In genomic region chr10:12056758-12057157, GRCh38 we compare ENCODE assay signal across 23 cellular contexts. TPM values are rescaled to one million over a fixed set of nuclear protein-coding genes. Genes with fewer than 3 reads are reported as not detected.
DNase-seq lines count a peak whose midpoint lies in the region; ATAC-seq, FAIRE-seq and TF ChIP-seq lines count a peak whose summit lies in the region.
"Had no signal": no experiment of that assay in that cellular context is flagged by ENCODE, and none has a peak within 500 bp of the region (broad histone marks: within the 10 kb centered on the region; RNA-seq: fewer than 3 reads in every experiment).

No MANE protein-coding gene starts in this region.

- H4K20me1 ChIP-seq in K562 (replicated peaks; ENCODE audit: control insufficient read depth, insufficient read depth, low read length) (no peaks in the 10 kb centered on the region), osteoblast (ENCODE audit: insufficient read depth, low read length) (no peaks in the 10 kb centered on the region)
- H4K20me1 ChIP-seq: BLaER1 treated with 17β-estradiol and CSF1 and Interleukin-3, amounts not matched to agents 10 nM and 100 nM had no signal

- H2AFZ ChIP-seq in K562 (ENCODE audit: low read depth, low read length): peak overlapping the region; percentile 89
- H2AFZ ChIP-seq in osteoblast (ENCODE audit: low read length): peak overlapping the region; percentile 31

- H3K27me3 ChIP-seq in K562 (ENCODE audit: control insufficient read depth in 2 of 2, insufficient read depth in 2 of 2, low read length in 2 of 2) (no peaks in the 10 kb centered on the region), osteoblast (ENCODE audit: insufficient read depth, low read length) (no peaks in the 10 kb centered on the region), A673 (replicated peaks; ENCODE audit: insufficient read depth, low read depth, low read length, poor library complexity) (no peaks in the 10 kb centered on the region), Peyer's patch (no peaks in the 10 kb centered on the region)
- H3K27me3 ChIP-seq: BLaER1 treated with 17β-estradiol and CSF1 and Interleukin-3, amounts not matched to agents 10 nM and 100 nM; SJSA1 had no signal

- H3K27ac ChIP-seq in K562 (ENCODE audit: extremely low read depth, low read depth, low read length): peak overlapping the region; percentile 50; the same call in 1 of the 3 replicates
- H3K27ac ChIP-seq in osteoblast (ENCODE audit: low read depth, low read length): no peak overlapping the region
- no peak overlapping the region for H3K27ac ChIP-seq in A673 (ENCODE audit: low read depth, low read length, poor library complexity, severe bottlenecking)
- H3K27ac ChIP-seq in Peyer's patch: no peak overlapping the region
- H3K27ac ChIP-seq: 22Rv1; BLaER1 treated with 17β-estradiol and CSF1 and Interleukin-3, amounts not matched to agents 10 nM and 100 nM; SJSA1 had no signal

- POLR2A ChIA-PET in K562 (lab: Yijun Ruan, JAX): no interaction called here
- POLR2A ChIA-PET in A673 (lab: Charles Lee; ENCODE audit: low non-redundant PET): no interaction called here

- TF ChIP-seq CTCF in K562 (IDR thresholded peaks at IDR 0.05 in 2 of 3, conservative IDR thresholded peaks at IDR 0.05 in 1 of 3; ENCODE audit: insufficient read depth in 2 of 3, low read depth in 1 of 3, low read length in 3 of 3): no peak
- no peak for TF ChIP-seq CTCF in osteoblast (IDR thresholded peaks at IDR 0.05; ENCODE audit: extremely low read depth, low read depth, low read length)
- no peak for TF ChIP-seq CTCF in A673 (conservative IDR thresholded peaks at IDR 0.05; ENCODE audit: low read depth, low read length)
- no peak for TF ChIP-seq CTCF in Peyer's patch (IDR thresholded peaks at IDR 0.05)

- peak overlapping the region in 1 of 2 experiments; percentile 68; a peak in 1 of 4 replicates for H3K9ac ChIP-seq in K562 (ENCODE audit: insufficient read depth in 1 of 2, low read depth in 2 of 2, low read length in 2 of 2)
- H3K9ac ChIP-seq: BLaER1 treated with 17β-estradiol and CSF1 and Interleukin-3, amounts not matched to agents 10 nM and 100 nM had no signal

- no peaks in the 10 kb centered on the region for H3K79me2 ChIP-seq in K562 (ENCODE audit: control insufficient read depth, insufficient read depth, low read length)
- H3K79me2 ChIP-seq in osteoblast (ENCODE audit: insufficient read depth, low read length): no peaks in the 10 kb centered on the region

- H3K36me3 ChIP-seq in K562 (ENCODE audit: control insufficient read depth, insufficient read depth, low read length) (no peaks in the 10 kb centered on the region), osteoblast (ENCODE audit: insufficient read depth, low read length) (no peaks in the 10 kb centered on the region), A673 (ENCODE audit: insufficient read depth, low read length, poor library complexity, severe bottlenecking) (no peaks in the 10 kb centered on the region), Peyer's patch (no peaks in the 10 kb centered on the region)
- H3K36me3 ChIP-seq: BLaER1 treated with 17β-estradiol and CSF1 and Interleukin-3, amounts not matched to agents 10 nM and 100 nM; SJSA1 had no signal

- TF ChIP-seq RAD21 in K562 (CRISPR knock-in tag; conservative IDR thresholded peaks at IDR 0.05 in 1 of 2, IDR thresholded peaks at IDR 0.05 in 1 of 2): no peak

- no peaks in the 10 kb centered on the region for H3K9me1 ChIP-seq in K562 (ENCODE audit: control insufficient read depth, insufficient read depth, low read length)

- no peak for FAIRE-seq in K562 (lab: Jason Lieb, UNC)
- FAIRE-seq: H54, RCC 7860 had no signal

- intact Hi-C loops in K562 (cut with micrococcal nuclease) (no loop called here), A673 (cut with micrococcal nuclease; ENCODE audit: unreplicated experiment) (no loop called here)

- CTCF ChIA-PET in K562 (lab: Yijun Ruan, JAX; ENCODE audit: low intra/inter-chr PET ratio): interaction anchor here (0.6 kb wide), 1 partner anchor 91 kb away, joined by 3 read pairs; no protein-coding TSS in a partner anchor
- CTCF ChIA-PET in A673 (lab: Charles Lee): interaction anchor here (0.6 kb wide), 1 partner anchor 12 kb away, joined by 3 read pairs; no protein-coding TSS in a partner anchor

- TF ChIP-seq EP300 in K562 (IDR thresholded peaks at IDR 0.05; ENCODE audit: low read length): no peak

- 69% methylated on average over 4 of the region's 5 CpGs for WGBS in K562 (ENCODE audit: insufficient coverage, low coverage, missing lambda C conversion rate)

- H3K9me3 ChIP-seq in K562 (replicated peaks; ENCODE audit: control insufficient read depth, insufficient read depth, low read depth, low read length): no peaks in the 10 kb centered on the region
- H3K9me3 ChIP-seq in osteoblast (ENCODE audit: low read depth, low read length): no peaks in the 10 kb centered on the region
- H3K9me3 ChIP-seq in A673 (ENCODE audit: low read depth, low read length, poor library complexity, severe bottlenecking): no peaks in the 10 kb centered on the region
- no peaks in the 10 kb centered on the region for H3K9me3 ChIP-seq in Peyer's patch
- H3K9me3 ChIP-seq: BLaER1 treated with 17β-estradiol and CSF1 and Interleukin-3, amounts not matched to agents 10 nM and 100 nM; SJSA1 had no signal

- DNase-seq in DMS 273 (lab: John Stamatoyannopoulos, UW; ENCODE audit: unreplicated experiment) (peak; percentile 14), DMS 273 treated with DMSO at 0.1 percent for 48 hours (lab: John Stamatoyannopoulos, UW) (no peak), K562 (ENCODE audit: extremely low read depth in 1 of 4, low spot score in 3 of 4) (peak in 1 of 4 experiments; percentile 19), osteoblast (ENCODE audit: insufficient read length, low spot score, missing footprints) (no peak), A673 (ENCODE audit: low spot score) (no peak), Peyer's patch (no peak), activated gamma-delta T cell treated with Interleukin-2 at 50 U/mL for 16 hours (no peak), NCI-H1105 (lab: John Stamatoyannopoulos, UW) (no peak)
- DNase-seq: CD4-positive, alpha-beta memory T cell; DMS53; GDM1; KBM-7; NCI-H1092 treated with DMSO at 0.1 percent for 48 hours; NCI-H2029 treated with DMSO at 0.1 percent for 48 hours; NCI-H2171; NCI-H345; NCI-H526 had no signal

- TF ChIP-seq POLR2A in K562 (conservative IDR thresholded peaks at IDR 0.05) (no peak), Peyer's patch (IDR thresholded peaks at IDR 0.05) (no peak)

- H3K4me1 ChIP-seq in K562 (replicated peaks in 1 of 2; ENCODE audit: control insufficient read depth in 2 of 2, insufficient read depth in 2 of 2, low read length in 2 of 2) (peaks cover 14 to 18% of the 10 kb centered on the region in 2 experiments; a peak in 4 of 5 replicates), osteoblast (ENCODE audit: insufficient read depth, low read length) (peaks cover 15% of the 10 kb centered on the region), A673 (ENCODE audit: insufficient read depth, low read length, poor library complexity, severe bottlenecking) (peaks cover 3% of the 10 kb centered on the region), Peyer's patch (no peaks in the 10 kb centered on the region)
- H3K4me1 ChIP-seq: SJSA1 had no signal

- BruUV-seq in K562 (replicated peaks; lab: Mats Ljungman, UMichigan) (no TSS peak), A673 (replicated peaks; lab: Mats Ljungman, UMichigan) (no TSS peak)

- no peak overlapping the region for H3K4me3 ChIP-seq in K562
- no peak overlapping the region for H3K4me3 ChIP-seq in osteoblast (ENCODE audit: insufficient read depth, low read length)
- no peak overlapping the region for H3K4me3 ChIP-seq in A673 (ENCODE audit: low read depth, low read length, poor library complexity, severe bottlenecking)
- H3K4me3 ChIP-seq in Peyer's patch: no peak overlapping the region
- H3K4me3 ChIP-seq: BLaER1 treated with 17β-estradiol and CSF1 and Interleukin-3, amounts not matched to agents 10 nM and 100 nM; SJSA1 had no signal

- H3K4me2 ChIP-seq in K562 (ENCODE audit: insufficient read depth, low read length) (no peak overlapping the region; the same call in 1 of the 2 replicates), osteoblast (ENCODE audit: insufficient read depth, low read length) (no peak overlapping the region)
- H3K4me2 ChIP-seq: BLaER1 treated with 17β-estradiol and CSF1 and Interleukin-3, amounts not matched to agents 10 nM and 100 nM had no signal

- in situ Hi-C loops in K562 (cut with MboI): no loop called here

- no peak for ATAC-seq in K562
- ATAC-seq: Right ventricle myocardium inferior had no signal

RNA-seq across cellular contexts. Expression of gene DHTKD1, which starts 12.0 kb away (rescaled TPM):
- 53.9 and 59.3 TPM in 2 replicates for total RNA-seq in K562 (2011; cell fraction: chromatin; rRNA removed; ENCODE audit: low replicate concordance)
- 34.9 and 37.9 TPM in 2 replicates for total RNA-seq in K562 (2011; cell fraction: nucleolus; rRNA removed)
- 19.8 and 21.9 TPM in 2 replicates for total RNA-seq in K562 (2011; cell fraction: nucleoplasm; rRNA removed)
- total RNA-seq in K562 (2014; rRNA removed): 4.8 and 7.1 TPM in 2 replicates
- total RNA-seq in K562 (2014; rRNA removed; fragmentation: Illumina TruSeq; extraction: Trizol): 6.8 and 8.4 TPM in 2 replicates
- total RNA-seq in K562 (2015; rRNA removed; fragmentation: Illumina TruSeq; extraction: Trizol): 5.3 and 6.1 TPM in 2 replicates
- total RNA-seq in K562 (2021): 9.3 and 11.3 TPM in 2 replicates
- 19.7 and 20.2 TPM in 2 replicates for polyA plus RNA-seq in K562 (2011; rRNA removed)
- polyA plus RNA-seq in K562 (2011; cell fraction: cytosol; rRNA removed): 16.9 and 35.7 TPM in 2 replicates
- 15.8 and 16.6 TPM in 2 replicates for polyA plus RNA-seq in K562 (2011; cell fraction: nucleus; rRNA removed)
- polyA plus RNA-seq in K562 (2012): 5.5 and 8.5 TPM in 2 replicates
- 10.0 TPM in 2 replicates for polyA plus RNA-seq in K562 (2014; fragmentation: Illumina TruSeq; extraction: Trizol)
- 1 to 10 TPM; 3.1 to 3.3 TPM for polyA plus RNA-seq in K562 (2014; fragmentation: Nextera tagmentation; extraction: Ambion mirVana)
- 7.6 and 9.1 TPM in 2 replicates for polyA plus RNA-seq in K562 (2014; rRNA removed)
- polyA minus RNA-seq in K562 (2011; rRNA and poly(A)+ RNA removed): 45.7 and 73.0 TPM in 2 replicates
- 30.4 and 38.1 TPM in 2 replicates for polyA minus RNA-seq in K562 (2011; cell fraction: cytosol; rRNA and poly(A)+ RNA removed)
- polyA minus RNA-seq in K562 (2011; cell fraction: nucleus; rRNA and poly(A)+ RNA removed): 14.7 and 35.8 TPM in 2 replicates
- total RNA-seq in osteoblast: 24.5 and 29.3 TPM in 2 replicates
- total RNA-seq in A673 (2021): 32.4 and 41.2 TPM in 2 replicates
- 10 to 100 TPM; 18.4 to 32.1 (median 24.2) TPM for total RNA-seq in Peyer's patch

RNA-seq across cellular contexts. Expression of gene UPF2, which starts 14.1 kb away (rescaled TPM):
- 10.8 and 56.6 TPM in 2 replicates for total RNA-seq in K562 (2011; cell fraction: chromatin; rRNA removed; ENCODE audit: low replicate concordance)
- 6.5 and 9.1 TPM in 2 replicates for total RNA-seq in K562 (2011; cell fraction: nucleolus; rRNA removed)
- total RNA-seq in K562 (2011; cell fraction: nucleoplasm; rRNA removed): 12.4 and 15.1 TPM in 2 replicates
- total RNA-seq in K562 (2014; rRNA removed) (18.8 and 18.9 TPM in 2 replicates), K562 (2014; rRNA removed; fragmentation: Illumina TruSeq; extraction: Trizol) (35.3 and 41.9 TPM in 2 replicates), K562 (2015; rRNA removed; fragmentation: Illumina TruSeq; extraction: Trizol) (33.1 and 35.8 TPM in 2 replicates), K562 (2021) (20.9 and 21.2 TPM in 2 replicates), osteoblast (15.0 and 15.9 TPM in 2 replicates), A673 (2021) (27.3 and 30.6 TPM in 2 replicates), Peyer's patch (10 to 100 TPM; 12.6 to 56.1 (median 21.0) TPM)
- polyA plus RNA-seq in K562 (2011; rRNA removed) (18.9 and 27.2 TPM in 2 replicates), K562 (2014; fragmentation: Illumina TruSeq; extraction: Trizol) (29.1 and 37.7 TPM in 2 replicates), K562 (2014; fragmentation: Nextera tagmentation; extraction: Ambion mirVana) (10 to 100 TPM; 13.9 to 17.3 TPM), K562 (2014; rRNA removed) (22.4 and 23.7 TPM in 2 replicates)
- 4.6 and 8.1 TPM in 2 replicates for polyA plus RNA-seq in K562 (2011; cell fraction: cytosol; rRNA removed)
- 8.0 and 9.4 TPM in 2 replicates for polyA plus RNA-seq in K562 (2011; cell fraction: nucleus; rRNA removed)
- polyA plus RNA-seq in K562 (2012): 13.3 and 21.1 TPM in 2 replicates
- polyA minus RNA-seq in K562 (2011; rRNA and poly(A)+ RNA removed): 43.1 and 43.5 TPM in 2 replicates
- polyA minus RNA-seq in K562 (2011; cell fraction: cytosol; rRNA and poly(A)+ RNA removed): 10.0 and 15.4 TPM in 2 replicates
- 9.0 and 18.8 TPM in 2 replicates for polyA minus RNA-seq in K562 (2011; cell fraction: nucleus; rRNA and poly(A)+ RNA removed)
